In the genomic region with DNA sequence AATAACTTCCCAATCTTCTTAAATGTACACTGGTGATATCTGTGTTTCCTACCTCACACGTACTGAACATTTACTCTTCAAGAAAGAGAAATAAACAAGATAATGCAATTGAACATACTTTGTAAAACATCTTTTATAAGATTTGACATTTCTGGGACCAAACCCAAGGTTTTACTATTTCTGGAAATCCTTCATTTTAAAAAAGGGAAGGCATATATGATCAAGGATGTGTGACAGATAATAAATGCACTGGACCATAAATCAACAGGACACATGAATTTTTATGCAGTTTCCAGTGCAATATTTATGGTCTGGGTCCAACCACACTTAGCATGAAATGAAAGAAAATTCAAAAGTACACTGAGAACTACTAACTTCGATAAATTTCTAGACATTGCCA, we compare ENCODE assay signal across 10 cellular contexts.
"Had no signal": no experiment of that assay in that cellular context is flagged by ENCODE, and none has a peak within 500 bp of the region (broad histone marks: within the 10 kb centered on the region; RNA-seq: fewer than 3 reads in every experiment).

No MANE protein-coding gene starts in this region.

- H2AFZ ChIP-seq: GM23248, GM23338 had no signal

- ATAC-seq: GM23338, HCT116 had no signal

- H3K4me3 ChIP-seq: GM23248, GM23338, HAP-1 had no signal

- FAIRE-seq: H54 had no signal

- H3K4me2 ChIP-seq: GM23338 had no signal

- H3K36me3 ChIP-seq: HAP-1 had no signal

- H3K9me3 ChIP-seq: HAP-1 had no signal

- H3K4me1 ChIP-seq: HAP-1 had no signal

- H3K9ac ChIP-seq: GM23248 had no signal

- DNase-seq: GM23248, GOT3, H7, H9, HCEC 1CT, HFFc6 had no signal

- H3K27ac ChIP-seq: GM23248 had no signal
